In genomic region chr5:178483620-178484019, GRCh38 we compare ENCODE assay signal across 8 cellular contexts.
A peak's percentile ranks its signal among the peaks of the same experiment; 100 is the strongest.
DNase-seq lines count a peak whose midpoint lies in the region; ATAC-seq lines count a peak whose summit lies in the region.

No MANE protein-coding gene starts in this region.

- H3K9me3 Mint-ChIP-seq in activated CD4-positive, alpha-beta T cell treated with anti-CD3 and anti-CD28 coated beads for 36 hours (ENCODE audit: low read depth): no peaks in the 10 kb centered on the region

- peak; percentile 90 for ATAC-seq in activated CD4-positive, alpha-beta T cell treated with anti-CD3 and anti-CD28 coated beads for 36 hours

- POLR2A ChIA-PET in activated CD4-positive, alpha-beta T cell treated with anti-CD3 and anti-CD28 coated beads for 36 hours (lab: Charles Lee): no interaction called here

- DNase-seq in GDM1 (lab: John Stamatoyannopoulos, UW) (peak; percentile 61), NCI-H2227 (lab: John Stamatoyannopoulos, UW; ENCODE audit: unreplicated experiment) (no peak), middle frontal gyrus (ENCODE audit: extremely low spot score, low spot score) (no peak), SW480 (ENCODE audit: low spot score) (no peak), SK-N-DZ (ENCODE audit: low spot score) (no peak)
- peak; percentile 71 for DNase-seq in activated CD4-positive, alpha-beta T cell treated with anti-CD3 and anti-CD28 coated beads for 36 hours
- DNase-seq in central memory CD4-positive, alpha-beta T cell: peak; percentile 62
- peak; percentile 42 for DNase-seq in stimulated activated CD4-positive, alpha-beta T cell treated with anti-CD3 and anti-CD28 coated beads, Interleukin-1b, Interleukin-23, amount 100 ng/mL, for 48 hours

- peak overlapping the region; percentile 76 for H3K27ac Mint-ChIP-seq in activated CD4-positive, alpha-beta T cell treated with anti-CD3 and anti-CD28 coated beads for 36 hours

- peaks cover 9% of the 10 kb centered on the region for H3K4me1 Mint-ChIP-seq in activated CD4-positive, alpha-beta T cell treated with anti-CD3 and anti-CD28 coated beads for 36 hours

- CTCF ChIA-PET in activated CD4-positive, alpha-beta T cell treated with anti-CD3 and anti-CD28 coated beads for 36 hours (lab: Charles Lee): interaction anchor here (0.7 kb wide), 1 partner anchor 153 kb away, joined by 3 read pairs; no protein-coding TSS in a partner anchor

- H3K36me3 Mint-ChIP-seq in activated CD4-positive, alpha-beta T cell treated with anti-CD3 and anti-CD28 coated beads for 36 hours (ENCODE audit: low read depth): no peaks in the 10 kb centered on the region

- intact Hi-C loops in activated CD4-positive, alpha-beta T cell treated with anti-CD3 and anti-CD28 coated beads for 36 hours (cut with DNase I, micrococcal nuclease): no loop called here

- peaks cover 3% of the 10 kb centered on the region for H3K27me3 Mint-ChIP-seq in activated CD4-positive, alpha-beta T cell treated with anti-CD3 and anti-CD28 coated beads for 36 hours

- peak overlapping the region; percentile 35 for H3K4me3 Mint-ChIP-seq in activated CD4-positive, alpha-beta T cell treated with anti-CD3 and anti-CD28 coated beads for 36 hours

Comparison
In these comparisons a context has a peak if more than half of its experiments do, and no peak if none do; other contexts are left out.
1. DNase-seq: peak in GDM1 (single experiment), activated CD4-positive, alpha-beta T cell treated with anti-CD3 and anti-CD28 coated beads for 36 hours (single experiment), central memory CD4-positive, alpha-beta T cell (single experiment) and stimulated activated CD4-positive, alpha-beta T cell treated with anti-CD3 and anti-CD28 coated beads, Interleukin-1b, Interleukin-23, amount 100 ng/mL, for 48 hours (single experiment); none in NCI-H2227 (single experiment), middle frontal gyrus (single experiment), SW480 (single experiment) and SK-N-DZ (single experiment).